21 cellular contexts compared by ENCODE assay signal in genomic region chr1:226078336-226078735, GRCh38.
"Had no signal": no experiment of that assay in that cellular context is flagged by ENCODE, and none has a peak within 500 bp of the region (broad histone marks: within the 10 kb centered on the region; RNA-seq: fewer than 3 reads in every experiment).

No MANE protein-coding gene starts in this region.

- H3K27ac Mint-ChIP-seq: nephron; stimulated activated naive B cell treated with anti-CD40 and anti-IgM and Interleukin-4, amounts not matched to agents 10 μg/mL and 1 μg/mL and 100 μg/mL, for 72 hours; stimulated activated naive CD8-positive, alpha-beta T cell treated with anti-CD3 and anti-CD28 coated beads, Interleukin-15, amount 100 ng/mL, for 72 hours had no signal

- H3K27me3 Mint-ChIP-seq: stimulated activated naive B cell treated with anti-CD40 and anti-IgM and Interleukin-4, amounts not matched to agents 10 μg/mL and 1 μg/mL and 100 μg/mL, for 72 hours; stimulated activated naive CD8-positive, alpha-beta T cell treated with anti-CD3 and anti-CD28 coated beads, Interleukin-15, amount 100 ng/mL, for 72 hours had no signal

- H3K4me3 ChIP-seq: coronary artery, heart left ventricle, mucosa of descending colon, psoas muscle, skin epidermis, testis, tibial nerve, upper lobe of right lung had no signal

- FAIRE-seq: endometrium, frontal cortex had no signal

- H3K27me3 ChIP-seq: heart left ventricle, testis, tibial nerve, upper lobe of right lung had no signal

- H3K9me3 Mint-ChIP-seq: nephron; stimulated activated naive B cell treated with anti-CD40 and anti-IgM and Interleukin-4, amounts not matched to agents 10 μg/mL and 1 μg/mL and 100 μg/mL, for 72 hours; stimulated activated naive CD8-positive, alpha-beta T cell treated with anti-CD3 and anti-CD28 coated beads, Interleukin-15, amount 100 ng/mL, for 72 hours had no signal

- DNase-seq: effector CD8-positive, alpha-beta T cell; heart left ventricle; hippocampal formation; mammary epithelial cell; mucosa of descending colon; psoas muscle; stimulated activated CD4-positive, alpha-beta T cell treated with anti-CD3 and anti-CD28 coated beads, Interleukin-2, amount 100 ng/mL, for 24 hours; stimulated activated CD4-positive, alpha-beta T cell treated with anti-CD3 and anti-CD28 coated beads, Interleukin-4, amount 100 ng/mL, for 4 hours; stimulated activated naive B cell treated with anti-CD40 and anti-IgM and Interleukin-4, amounts not matched to agents 10 μg/mL and 1 μg/mL and 100 μg/mL, for 72 hours; stimulated activated naive CD8-positive, alpha-beta T cell treated with anti-CD3 and anti-CD28 coated beads, Interleukin-15, amount 100 ng/mL, for 72 hours; testis; upper lobe of right lung had no signal

- H3K4me1 Mint-ChIP-seq: nephron had no signal

- H3K9me3 ChIP-seq: heart left ventricle, mucosa of descending colon, psoas muscle, testis, tibial nerve, upper lobe of right lung had no signal

- H3K27ac ChIP-seq: coronary artery, heart left ventricle, psoas muscle, skin epidermis, testis, tibial nerve, upper lobe of right lung had no signal

- ATAC-seq: esophagus mucosa; heart left ventricle; left lobe of liver; mucosa of descending colon; sciatic nerve; stimulated activated naive B cell treated with anti-CD40 and anti-IgM and Interleukin-4, amounts not matched to agents 10 μg/mL and 1 μg/mL and 100 μg/mL, for 72 hours; stimulated activated naive CD8-positive, alpha-beta T cell treated with anti-CD3 and anti-CD28 coated beads, Interleukin-15, amount 100 ng/mL, for 72 hours; upper lobe of right lung had no signal

- H3K4me3 Mint-ChIP-seq: nephron; stimulated activated naive B cell treated with anti-CD40 and anti-IgM and Interleukin-4, amounts not matched to agents 10 μg/mL and 1 μg/mL and 100 μg/mL, for 72 hours; stimulated activated naive CD8-positive, alpha-beta T cell treated with anti-CD3 and anti-CD28 coated beads, Interleukin-15, amount 100 ng/mL, for 72 hours had no signal
